15 cellular contexts compared by ENCODE assay signal in the genomic region with DNA sequence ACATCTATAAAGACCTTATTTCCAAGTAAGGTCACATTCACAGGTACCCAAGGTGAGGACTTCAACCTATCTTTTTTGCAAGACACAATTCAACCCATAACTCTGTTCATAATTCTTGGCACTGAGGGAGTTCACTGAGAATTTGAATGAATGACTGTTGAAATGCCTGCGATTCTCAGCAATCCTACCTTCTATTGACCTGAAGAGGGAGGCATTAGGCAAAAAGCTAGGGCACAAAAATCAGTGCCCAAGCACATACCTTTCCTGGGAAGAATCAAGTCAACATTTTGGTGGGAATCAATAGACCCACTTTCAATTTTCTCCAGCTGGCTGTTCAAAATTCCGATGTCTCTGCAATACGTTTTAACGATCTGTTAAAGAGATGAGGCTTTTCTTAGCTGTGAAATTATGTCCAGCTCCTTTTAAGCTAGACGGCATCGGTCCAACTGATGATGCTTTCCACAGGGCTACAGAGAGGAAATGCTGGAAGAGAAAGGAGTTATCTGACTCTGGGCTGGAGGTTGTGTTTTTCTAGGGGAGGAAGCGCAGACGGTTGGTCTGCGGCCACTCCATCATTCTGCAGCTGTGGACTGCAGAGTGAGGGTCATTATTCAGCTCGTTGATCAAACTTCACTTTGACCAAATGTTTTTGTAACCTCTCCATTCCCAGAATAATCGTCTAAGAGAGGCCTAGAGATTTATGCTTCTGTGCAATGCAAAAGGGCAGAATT. TPM values are rescaled to one million over a fixed set of nuclear protein-coding genes. Genes with fewer than 3 reads are reported as not detected.
A peak's percentile ranks its signal among the peaks of the same experiment; 100 is the strongest.
DNase-seq lines count a peak whose midpoint lies in the region; ATAC-seq and TF ChIP-seq lines count a peak whose summit lies in the region.
"Had no signal": no experiment of that assay in that cellular context is flagged by ENCODE, and none has a peak within 500 bp of the region (broad histone marks: within the 10 kb centered on the region; RNA-seq: fewer than 3 reads in every experiment).

No MANE protein-coding gene starts in this region.

- TF ChIP-seq CTCF in Caco-2 (IDR thresholded peaks at IDR 0.05; ENCODE audit: insufficient read depth in 1 of 2, low read depth in 1 of 2, low read length in 1 of 2, severe bottlenecking in 1 of 2, unreplicated experiment in 1 of 2) (peak; percentile 35 to 49), PC-9 (conservative IDR thresholded peaks at IDR 0.05) (peak; percentile 49), epithelial cell of esophagus (IDR thresholded peaks at IDR 0.05; ENCODE audit: insufficient read depth, low read depth, low read length, missing control alignments) (peak; percentile 65), nephron progenitor cell (IDR thresholded peaks at IDR 0.05) (no peak)

- H3K9me3 ChIP-seq in Caco-2 (no peaks in the 10 kb centered on the region), PC-9 (ENCODE audit: insufficient read depth, low read depth) (no peaks in the 10 kb centered on the region)
- H3K9me3 ChIP-seq: Peyer's patch, prostate gland had no signal

- TF ChIP-seq POLR2A in GM18505 (IDR thresholded peaks at IDR 0.05; ENCODE audit: borderline replicate concordance, extremely low read depth, insufficient read depth, insufficient read length) = no peak

- no peaks in the 10 kb centered on the region for H3K79me2 ChIP-seq in PC-9 (ENCODE audit: low read depth)

- no peak overlapping the region for H3K4me2 ChIP-seq in PC-9

- intact Hi-C loops in Caco-2 (cut with micrococcal nuclease; ENCODE audit: unreplicated experiment) (loop anchor here (1.0 to 5.0 kb wide), 2 partner anchors 49 to 103 kb away; partner anchors contain the start of gene GAN), PC-9 (cut with micrococcal nuclease; ENCODE audit: unreplicated experiment) (loop anchor here (5.0 to 10.0 kb wide), 2 partner anchors 94 to 471 kb away; no protein-coding TSS in a partner anchor)

- H3K27ac Mint-ChIP-seq in Caco-2 (ENCODE audit: unreplicated experiment) (no peak overlapping the region), nephron progenitor cell (peak overlapping the region; percentile 90)
- H3K27ac Mint-ChIP-seq: stimulated activated effector memory CD8-positive, alpha-beta T cell treated with anti-CD3 and anti-CD28 coated beads, Interleukin-12 subunit alpha, Interleukin-12 subunit beta, amount 100 ng/mL, for 72 hours had no signal

- ATAC-seq in GM18907 (IDR thresholded peaks at IDR 0.05; ENCODE audit: unreplicated experiment) = no peak
- ATAC-seq in GM18505 (IDR thresholded peaks at IDR 0.05; ENCODE audit: unreplicated experiment) = no peak
- ATAC-seq: stimulated activated effector memory CD8-positive, alpha-beta T cell treated with anti-CD3 and anti-CD28 coated beads, Interleukin-12 subunit alpha, Interleukin-12 subunit beta, amount 100 ng/mL, for 72 hours had no signal

- H3K36me3 Mint-ChIP-seq in Caco-2 (ENCODE audit: insufficient read depth, unreplicated experiment) = no peaks in the 10 kb centered on the region
- H3K36me3 Mint-ChIP-seq in nephron progenitor cell (ENCODE audit: low read depth) = peaks cover 4% of the 10 kb centered on the region
- H3K36me3 Mint-ChIP-seq: stimulated activated effector memory CD8-positive, alpha-beta T cell treated with anti-CD3 and anti-CD28 coated beads, Interleukin-12 subunit alpha, Interleukin-12 subunit beta, amount 100 ng/mL, for 72 hours had no signal

- DNase-seq in Caco-2 (no peak), PC-9 (no peak), epithelial cell of esophagus (ENCODE audit: low read depth) (peak; percentile 46), nephron progenitor cell (no peak), NCI-H2227 (lab: John Stamatoyannopoulos, UW; ENCODE audit: unreplicated experiment) (no peak), iPS-NIHi11 (ENCODE audit: low spot score) (no peak)
- DNase-seq: activated effector memory CD4-positive, alpha-beta T cell treated with anti-CD3 and anti-CD28 coated beads, Interleukin-2, amount 50 U/mL, for 16 hours; MV-4-11; Peyer's patch; T-helper 2 cell had no signal

- H3K36me3 ChIP-seq in Caco-2 (ENCODE audit: control insufficient read depth, insufficient read depth, low read length) = no peaks in the 10 kb centered on the region
- H3K36me3 ChIP-seq in PC-9 (ENCODE audit: low read depth) = no peaks in the 10 kb centered on the region
- H3K36me3 ChIP-seq: Peyer's patch, prostate gland had no signal

- H3K9me3 Mint-ChIP-seq in Caco-2 (ENCODE audit: unreplicated experiment) = peaks cover 13% of the 10 kb centered on the region
- peaks cover 21% of the 10 kb centered on the region for H3K9me3 Mint-ChIP-seq in nephron progenitor cell
- H3K9me3 Mint-ChIP-seq: stimulated activated effector memory CD8-positive, alpha-beta T cell treated with anti-CD3 and anti-CD28 coated beads, Interleukin-12 subunit alpha, Interleukin-12 subunit beta, amount 100 ng/mL, for 72 hours had no signal

- H3K4me1 ChIP-seq in Caco-2 (no peaks in the 10 kb centered on the region), PC-9 (replicated peaks; ENCODE audit: insufficient read depth) (peaks cover 17% of the 10 kb centered on the region)

- peaks cover 7% of the 10 kb centered on the region for H3K4me1 Mint-ChIP-seq in Caco-2 (ENCODE audit: low read depth, unreplicated experiment)
- peaks cover 43% of the 10 kb centered on the region for H3K4me1 Mint-ChIP-seq in nephron progenitor cell
- H3K4me1 Mint-ChIP-seq: central memory CD8-positive, alpha-beta T cell had no signal

- CTCF ChIA-PET in Caco-2 (lab: Charles Lee) = interaction anchor here (0.6 to 0.8 kb wide), 3 partner anchors 10 to 269 kb away, joined by 3 to 5 read pairs (median 3); no protein-coding TSS in a partner anchor
- CTCF ChIA-PET in PC-9 (lab: Charles Lee) = interaction anchor here (0.7 kb wide), 2 partner anchors 226 to 282 kb away, joined by 4 to 8 read pairs; no protein-coding TSS in a partner anchor

- H3K4me3 ChIP-seq in Caco-2 (ENCODE audit: low read depth, low read length) = no peak overlapping the region
- no peak overlapping the region for H3K4me3 ChIP-seq in PC-9
- H3K4me3 ChIP-seq in epithelial cell of esophagus (ENCODE audit: low read length) = no peak overlapping the region
- H3K4me3 ChIP-seq: Peyer's patch, prostate gland had no signal

- H3K27me3 ChIP-seq in Caco-2 (replicated peaks; ENCODE audit: control insufficient read depth, insufficient read depth, low read length) (no peaks in the 10 kb centered on the region), PC-9 (ENCODE audit: insufficient read depth, low read depth) (no peaks in the 10 kb centered on the region)
- H3K27me3 ChIP-seq: Peyer's patch had no signal

- POLR2A ChIA-PET in Caco-2 (lab: Charles Lee) = interaction anchor here (0.6 kb wide), 1 partner anchor 58 kb away, joined by 3 read pairs; no protein-coding TSS in a partner anchor
- POLR2A ChIA-PET in PC-9 (lab: Charles Lee; ENCODE audit: unreplicated experiment) = no interaction called here

- H3F3A ChIP-seq in PC-9 (ENCODE audit: insufficient read depth, low read depth) = peaks cover 17% of the 10 kb centered on the region; the same call in 1 of the 2 replicates

- no peaks in the 10 kb centered on the region for H3K27me3 Mint-ChIP-seq in Caco-2 (ENCODE audit: insufficient read depth, unreplicated experiment)
- H3K27me3 Mint-ChIP-seq in nephron progenitor cell (ENCODE audit: low read depth, poor library complexity) = peaks cover 11% of the 10 kb centered on the region

- no peak overlapping the region for H2AFZ ChIP-seq in PC-9

- H3K4me3 Mint-ChIP-seq in Caco-2 (ENCODE audit: unreplicated experiment) (no peak overlapping the region), nephron progenitor cell (peak overlapping the region; percentile 52)
- H3K4me3 Mint-ChIP-seq: central memory CD8-positive, alpha-beta T cell; stimulated activated effector memory CD8-positive, alpha-beta T cell treated with anti-CD3 and anti-CD28 coated beads, Interleukin-12 subunit alpha, Interleukin-12 subunit beta, amount 100 ng/mL, for 72 hours had no signal

- H4K20me1 ChIP-seq in PC-9 (ENCODE audit: insufficient read depth) = no peaks in the 10 kb centered on the region

- H3K9me2 ChIP-seq in PC-9 (ENCODE audit: insufficient read depth) = no peaks in the 10 kb centered on the region

- no peak overlapping the region for H3K27ac ChIP-seq in PC-9
- H3K27ac ChIP-seq: prostate gland had no signal

- BruUV-seq in Caco-2 (replicated peaks; lab: Mats Ljungman, UMichigan) = no TSS peak
- no TSS peak for BruUV-seq in PC-9 (replicated peaks; lab: Mats Ljungman, UMichigan)

RNA-seq across cellular contexts. Expression of gene BCO1, which starts 25.1 kb away (rescaled TPM):
- 0.91 and 1.0 TPM in 2 replicates for total RNA-seq in Caco-2 (2022)
- 1.4 and 1.5 TPM in 2 replicates for total RNA-seq in PC-9 (2021)

RNA-seq across cellular contexts. Expression of gene GAN, which starts 51.1 kb away (rescaled TPM):
- total RNA-seq in Caco-2 (2022) (27.5 and 29.3 TPM in 2 replicates), PC-9 (2021) (11.9 TPM in 2 replicates)
